ENCODE assay signal across 8 cellular contexts in genomic region chr1:44405804-44406743, GRCh38. TPM values are rescaled to one million over a fixed set of nuclear protein-coding genes. Genes with fewer than 3 reads are reported as not detected.
DNase-seq lines count a peak whose midpoint lies in the region; ATAC-seq and TF ChIP-seq lines count a peak whose summit lies in the region.

No MANE protein-coding gene starts in this region.

- H3K36me3 ChIP-seq in iPS DF 6.9 (ENCODE audit: control insufficient read depth, insufficient read depth, low read length) = no peaks in the 10 kb centered on the region

- H3K4me3 ChIP-seq in LNCaP clone FGC (ENCODE audit: low read depth, low read length) (peak overlapping the region; percentile 52), iPS DF 6.9 (ENCODE audit: low read length) (peak overlapping the region; percentile 65; the same call in 1 of the 2 replicates), skin epidermis (peak overlapping the region; percentile 25 to 44 (median 31))

- no peaks in the 10 kb centered on the region for H3K9me3 Mint-ChIP-seq in activated naive CD4-positive, alpha-beta T cell treated with anti-CD3 and anti-CD28 coated beads, Interleukin-2, amount 50 U/mL, for 72 hours

- H3K4me1 ChIP-seq in iPS DF 6.9 (ENCODE audit: control insufficient read depth, insufficient read depth, low read length) = no peaks in the 10 kb centered on the region

- in situ Hi-C loops in Caki2 (cut with HindIII; ENCODE audit: low pct_unique_long_range_greater_than_20kb, low sequenced_read_pairs) = no loop called here

- DNase-seq in Caki2 (ENCODE audit: low read depth) (peak; percentile 18), LNCaP clone FGC (ENCODE audit: low read depth) (no peak), iPS DF 6.9 (ENCODE audit: low read depth, low spot score) (no peak), HCEC 1CT (no peak), DMS79 (lab: John Stamatoyannopoulos, UW) (no peak)
- DNase-seq in activated naive CD4-positive, alpha-beta T cell treated with anti-CD3 and anti-CD28 coated beads, Interleukin-2, amount 50 U/mL, for 72 hours (ENCODE audit: low spot score in 2 of 2) = peak in 1 of 2 donors; percentile 31

- no peak overlapping the region for H3K27ac Mint-ChIP-seq in activated naive CD4-positive, alpha-beta T cell treated with anti-CD3 and anti-CD28 coated beads, Interleukin-2, amount 50 U/mL, for 72 hours

- H3K9me3 ChIP-seq in iPS DF 6.9 (ENCODE audit: control insufficient read depth, insufficient read depth, low read length) = no peaks in the 10 kb centered on the region

- TF ChIP-seq CTCF in LNCaP clone FGC (IDR thresholded peaks at IDR 0.05; ENCODE audit: control insufficient read depth, extremely low read depth, insufficient read depth) = no peak

- H3K36me3 Mint-ChIP-seq in activated naive CD4-positive, alpha-beta T cell treated with anti-CD3 and anti-CD28 coated beads, Interleukin-2, amount 50 U/mL, for 72 hours = no peaks in the 10 kb centered on the region

- WGBS in iPS DF 6.9 (ENCODE audit: insufficient coverage, insufficient read length) = no CpG with 5 or more reads among the region's 67 CpGs

- H3K27me3 ChIP-seq in iPS DF 6.9 (ENCODE audit: control insufficient read depth, insufficient read depth, low read length) = peaks cover 21% of the 10 kb centered on the region; the same call in 1 of the 2 replicates

- peak; percentile 56 to 62 for ATAC-seq in activated naive CD4-positive, alpha-beta T cell treated with anti-CD3 and anti-CD28 coated beads, Interleukin-2, amount 50 U/mL, for 72 hours
- ATAC-seq in GM18520 (IDR thresholded peaks at IDR 0.05; ENCODE audit: unreplicated experiment) = no peak

- H3K27ac ChIP-seq in iPS DF 6.9 (ENCODE audit: low read length) (no peak overlapping the region), skin epidermis (peak overlapping the region in 1 of 21 experiments; percentile 10)

RNA-seq across cellular contexts. Expression of gene RNF220, which starts 1.0 kb away (rescaled TPM):
- total RNA-seq in Caki2 (2014; rRNA removed; shearing (Covaris generic); ENCODE audit: low replicate concordance) = 61.0 and 69.8 TPM in 2 replicates
- total RNA-seq in activated naive CD4-positive, alpha-beta T cell treated with anti-CD3 and anti-CD28 coated beads, Interleukin-2, amount 50 U/mL, for 72 hours = 10 to 100 TPM; 76.1 to 77.1 TPM

RNA-seq across cellular contexts. Expression of gene ERI3, which starts 51.0 kb away (rescaled TPM):
- total RNA-seq in Caki2 (2014; rRNA removed; shearing (Covaris generic); ENCODE audit: low replicate concordance) = 119 and 141 TPM in 2 replicates
- 10 to 100 TPM; 26.3 to 58.8 TPM for total RNA-seq in activated naive CD4-positive, alpha-beta T cell treated with anti-CD3 and anti-CD28 coated beads, Interleukin-2, amount 50 U/mL, for 72 hours
